8 cellular contexts compared by ENCODE assay signal in the genomic region with DNA sequence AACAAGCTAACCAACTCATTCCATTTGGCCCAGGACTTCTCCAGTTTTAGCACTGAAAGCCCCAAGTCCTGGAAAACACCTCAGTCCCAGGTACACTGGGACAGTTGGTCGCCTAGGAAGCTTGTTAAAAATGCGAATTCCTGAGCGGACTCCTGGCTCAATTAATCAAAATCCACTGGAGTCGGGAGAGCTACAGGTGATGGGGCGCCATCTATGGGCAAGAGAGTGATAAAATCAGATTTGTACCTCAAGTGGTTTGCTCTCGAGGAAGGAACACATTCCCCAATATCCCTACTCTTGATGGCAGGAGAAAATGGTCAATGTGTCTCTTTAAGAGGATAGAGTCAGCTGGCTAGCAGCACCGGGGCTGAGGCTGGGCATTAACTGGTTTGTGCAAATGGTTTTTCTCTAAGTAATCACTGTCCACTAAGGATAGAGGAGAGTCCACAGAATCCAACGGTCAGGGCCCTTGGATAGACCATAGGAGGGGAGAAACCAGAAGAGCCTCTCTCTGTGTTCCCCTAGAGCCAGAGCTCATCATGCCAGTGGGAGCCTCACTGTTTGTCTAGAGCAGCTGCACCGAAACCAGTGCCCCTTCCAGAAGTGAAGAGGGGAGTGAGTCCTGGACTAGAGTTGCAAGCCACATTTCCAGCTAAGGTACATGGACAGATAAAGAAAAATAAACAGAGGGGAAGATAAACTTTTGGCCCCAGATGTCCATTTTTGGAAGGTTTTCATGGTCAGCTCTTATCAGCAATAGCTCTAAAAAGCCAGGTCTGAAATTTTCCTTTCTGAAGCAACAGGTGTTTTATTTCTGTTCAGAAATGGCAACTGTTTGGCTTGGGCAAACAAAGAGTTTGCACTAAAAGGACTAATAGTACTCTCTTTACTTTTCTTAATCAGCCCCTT.
DNase-seq lines count a peak whose midpoint lies in the region; ATAC-seq and TF ChIP-seq lines count a peak whose summit lies in the region.

No MANE protein-coding gene starts in this region.

- H3K4me3 Mint-ChIP-seq in activated CD4-positive, alpha-beta T cell treated with anti-CD3 and anti-CD28 coated beads, Interleukin-2, amount 10 ng/mL, durations not matched to agents 7 days and 5 days = no peak overlapping the region

- no peak overlapping the region for H3K27ac ChIP-seq in subcutaneous abdominal adipose tissue (ENCODE audit: low read depth, low read length)

- peaks cover 3 to 13% (median 10%) of the 10 kb centered on the region in 5 donors for H3K4me1 ChIP-seq in subcutaneous abdominal adipose tissue (ENCODE audit: control insufficient read depth in 5 of 5, insufficient read depth in 5 of 5, low read length in 5 of 5)

- H3K27me3 ChIP-seq in subcutaneous abdominal adipose tissue (ENCODE audit: control insufficient read depth in 5 of 5, insufficient read depth in 4 of 5, low read length in 5 of 5) = peaks cover 0 to 4% (median 0%) of the 10 kb centered on the region in 5 donors

- H3K4me3 ChIP-seq in epithelial cell of esophagus (ENCODE audit: low read length) = no peak overlapping the region
- peak overlapping the region in 4 of 5 donors; percentile 18 to 39 (median 26) for H3K4me3 ChIP-seq in subcutaneous abdominal adipose tissue (ENCODE audit: low read depth in 1 of 5, low read length in 5 of 5)

- CTCF ChIA-PET in activated CD4-positive, alpha-beta T cell treated with anti-CD3 and anti-CD28 coated beads, Interleukin-2, amount 10 ng/mL, durations not matched to agents 7 days and 5 days (lab: Charles Lee) = interaction anchor here (0.5 to 5.5 kb wide), 18 partner anchors 10 to 967 kb away, joined by 3 to 43 read pairs (median 3); no protein-coding TSS in a partner anchor

- H3K4me1 Mint-ChIP-seq in activated CD4-positive, alpha-beta T cell treated with anti-CD3 and anti-CD28 coated beads, Interleukin-2, amount 10 ng/mL, durations not matched to agents 7 days and 5 days = peaks cover 11% of the 10 kb centered on the region

- H3K9me3 ChIP-seq in subcutaneous abdominal adipose tissue (ENCODE audit: control insufficient read depth in 5 of 5, low read length in 5 of 5) = no peaks in the 10 kb centered on the region

- no peaks in the 10 kb centered on the region for H3K36me3 ChIP-seq in subcutaneous abdominal adipose tissue (ENCODE audit: control insufficient read depth in 5 of 5, insufficient read depth in 5 of 5, low read length in 5 of 5)

- no peaks in the 10 kb centered on the region for H3K9me3 Mint-ChIP-seq in activated CD4-positive, alpha-beta T cell treated with anti-CD3 and anti-CD28 coated beads, Interleukin-2, amount 10 ng/mL, durations not matched to agents 7 days and 5 days

- ATAC-seq in GM19468 (IDR thresholded peaks at IDR 0.05; ENCODE audit: extremely low read depth, unreplicated experiment) (peak; percentile 24), HG03520 (IDR thresholded peaks at IDR 0.05; ENCODE audit: unreplicated experiment) (no peak)

- peak overlapping the region in 1 of 5 donors; percentile 48 for H3K9ac ChIP-seq in subcutaneous abdominal adipose tissue (ENCODE audit: low read length in 5 of 5)

- POLR2A ChIA-PET in activated CD4-positive, alpha-beta T cell treated with anti-CD3 and anti-CD28 coated beads, Interleukin-2, amount 10 ng/mL, durations not matched to agents 7 days and 5 days (lab: Charles Lee) = no interaction called here

- H3K27me3 Mint-ChIP-seq in activated CD4-positive, alpha-beta T cell treated with anti-CD3 and anti-CD28 coated beads, Interleukin-2, amount 10 ng/mL, durations not matched to agents 7 days and 5 days = peaks cover 44% of the 10 kb centered on the region

- TF ChIP-seq CTCF in AG09319 (IDR thresholded peaks at IDR 0.05; ENCODE audit: low read depth, low read length) (peak; percentile 62), epithelial cell of esophagus (IDR thresholded peaks at IDR 0.05; ENCODE audit: insufficient read depth, low read depth, low read length, missing control alignments) (peak; percentile 81)

- H3K36me3 Mint-ChIP-seq in activated CD4-positive, alpha-beta T cell treated with anti-CD3 and anti-CD28 coated beads, Interleukin-2, amount 10 ng/mL, durations not matched to agents 7 days and 5 days (ENCODE audit: low read depth) = no peaks in the 10 kb centered on the region

- DNase-seq in AG09319 (ENCODE audit: extremely low read depth, low read depth) = no peak
- DNase-seq in NCI-H446 treated with DMSO at 0.1 percent for 48 hours (lab: John Stamatoyannopoulos, UW) = peak; percentile 11
- peak; percentile 56 for DNase-seq in activated CD4-positive, alpha-beta T cell treated with anti-CD3 and anti-CD28 coated beads, Interleukin-2, amount 10 ng/mL, durations not matched to agents 7 days and 5 days
- peak; percentile 67 for DNase-seq in epithelial cell of esophagus (ENCODE audit: low read depth)
- DNase-seq in mucosa of gallbladder (ENCODE audit: low spot score) = peak; percentile 61

- no peak overlapping the region for H3K27ac Mint-ChIP-seq in activated CD4-positive, alpha-beta T cell treated with anti-CD3 and anti-CD28 coated beads, Interleukin-2, amount 10 ng/mL, durations not matched to agents 7 days and 5 days
